ENCODE assay signal across 8 cellular contexts in the genomic region with DNA sequence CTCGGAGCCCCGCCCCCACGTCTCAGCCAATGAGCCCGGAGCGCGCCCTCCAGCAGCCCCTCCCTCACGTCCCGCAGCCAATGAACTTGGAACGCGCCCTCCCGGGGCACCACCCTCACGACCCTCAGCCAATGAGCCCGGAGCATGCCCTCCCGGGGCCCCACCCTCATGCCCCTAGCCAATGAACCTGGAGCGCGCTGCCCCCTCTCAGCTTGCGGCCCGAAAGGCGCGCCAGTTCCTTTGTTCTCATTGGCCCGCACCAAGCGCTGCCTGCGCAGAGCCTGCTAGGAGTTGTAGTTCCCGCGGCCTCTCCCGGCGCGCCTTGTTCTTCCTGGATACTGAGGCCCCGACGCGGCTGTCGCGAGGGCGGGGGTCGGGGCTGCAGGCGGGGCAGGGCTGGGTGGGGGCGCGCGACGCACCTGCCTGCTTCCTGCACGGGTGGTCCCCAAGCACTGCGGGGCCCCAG. TPM values are rescaled to one million over a fixed set of nuclear protein-coding genes. Genes with fewer than 3 reads are reported as not detected.
A peak's percentile ranks its signal among the peaks of the same experiment; 100 is the strongest.
DNase-seq lines count a peak whose midpoint lies in the region; ATAC-seq, FAIRE-seq and TF ChIP-seq lines count a peak whose summit lies in the region.

A gene (plus strand): TSS at position 325 of the 466 bp plus-strand sequence. CDS start 339 bp downstream, outside the sequence.

- H3K36me3 Mint-ChIP-seq in astrocyte (ENCODE audit: low read depth, unreplicated experiment) = peaks cover 1% of the 10 kb centered on the region

- no peaks in the 10 kb centered on the region for H3K9me3 Mint-ChIP-seq in astrocyte (ENCODE audit: unreplicated experiment)

- H3K4me3 Mint-ChIP-seq in astrocyte (ENCODE audit: unreplicated experiment) = peak within 1 kb of the TSS; percentile 86

- intact Hi-C loops in prostate gland (cut with DNase I) = no loop called here

- H3K4me1 ChIP-seq in astrocyte (ENCODE audit: insufficient read depth, low read length) (peaks cover 23% of the 10 kb centered on the region), right atrium auricular region (peaks cover 0 to 28% of the 10 kb centered on the region in 2 donors), prostate gland (replicated peaks) (peaks cover 18% of the 10 kb centered on the region), urinary bladder (ENCODE audit: insufficient read depth) (no peaks in the 10 kb centered on the region)

- H3K79me2 ChIP-seq in astrocyte (ENCODE audit: insufficient read depth, low read length) = peaks cover 15% of the 10 kb centered on the region

- H3K27me3 Mint-ChIP-seq in astrocyte (ENCODE audit: low read depth, unreplicated experiment) = peaks cover 6% of the 10 kb centered on the region

- peak within 1 kb of the TSS; percentile 87 for H3K9ac ChIP-seq in astrocyte (ENCODE audit: low read length)

- no peaks in the 10 kb centered on the region for H3K4me1 Mint-ChIP-seq in astrocyte (ENCODE audit: low read depth, unreplicated experiment)

- TF ChIP-seq POLR2A in GM18505 (IDR thresholded peaks at IDR 0.05; ENCODE audit: borderline replicate concordance, extremely low read depth, insufficient read depth, insufficient read length) = no peak
- no peak for TF ChIP-seq POLR2A in prostate gland (IDR thresholded peaks at IDR 0.05)

- H3K27ac Mint-ChIP-seq in astrocyte (ENCODE audit: unreplicated experiment) = peak within 1 kb of the TSS; percentile 34

- H4K20me1 ChIP-seq in astrocyte (ENCODE audit: insufficient read depth, low read length) = peaks cover 27% of the 10 kb centered on the region

- ATAC-seq in GM18505 (IDR thresholded peaks at IDR 0.05; ENCODE audit: unreplicated experiment) = peak; percentile 80
- peak; percentile 80 for ATAC-seq in HG03039 (IDR thresholded peaks at IDR 0.05; ENCODE audit: unreplicated experiment)

- DNase-seq in NCI-H2081 (lab: John Stamatoyannopoulos, UW) = peak; percentile 100
- DNase-seq in T-helper 9 cell = peak; percentile 99
- peak; percentile 98 for DNase-seq in astrocyte (ENCODE audit: low read depth)
- peak; percentile 100 for DNase-seq in right atrium auricular region (ENCODE audit: low spot score)
- DNase-seq in prostate gland (ENCODE audit: low spot score) = peak; percentile 100

- peak within 1 kb of the TSS; percentile 84 for H2AFZ ChIP-seq in astrocyte (ENCODE audit: low read depth, low read length)

- peak within 1 kb of the TSS; percentile 19 for H3K27ac ChIP-seq in astrocyte (ENCODE audit: low read depth, low read length)
- peak within 1 kb of the TSS; percentile 50 to 63 for H3K27ac ChIP-seq in right atrium auricular region
- H3K27ac ChIP-seq in prostate gland = peak within 1 kb of the TSS; percentile 62 to 73
- H3K27ac ChIP-seq in urinary bladder (ENCODE audit: low read depth) = no peak within 1 kb of the TSS

- H3K4me2 ChIP-seq in astrocyte (ENCODE audit: low read length) = peak within 1 kb of the TSS; percentile 99

- TF ChIP-seq CTCF in astrocyte (IDR thresholded peaks at IDR 0.05; ENCODE audit: insufficient read depth, low read depth, low read length) = no peak
- TF ChIP-seq CTCF in right atrium auricular region (IDR thresholded peaks at IDR 0.05) = peak in 1 of 2 donors; percentile 7
- TF ChIP-seq CTCF in prostate gland (IDR thresholded peaks at IDR 0.05) = no peak

- H3K36me3 ChIP-seq in astrocyte (ENCODE audit: insufficient read depth, low read length) (no peaks in the 10 kb centered on the region), right atrium auricular region (peaks cover 11% of the 10 kb centered on the region), prostate gland (no peaks in the 10 kb centered on the region), urinary bladder (ENCODE audit: insufficient read depth) (no peaks in the 10 kb centered on the region)

- H3K27me3 ChIP-seq in astrocyte (ENCODE audit: insufficient read depth, low read length) (no peaks in the 10 kb centered on the region), right atrium auricular region (no peaks in the 10 kb centered on the region), prostate gland (replicated peaks; ENCODE audit: insufficient read depth) (no peaks in the 10 kb centered on the region)

- H3K9me3 ChIP-seq in astrocyte (ENCODE audit: insufficient read depth, low read depth, low read length) (no peaks in the 10 kb centered on the region), right atrium auricular region (no peaks in the 10 kb centered on the region), prostate gland (no peaks in the 10 kb centered on the region)

- H3K4me3 ChIP-seq in astrocyte (ENCODE audit: insufficient read depth, low read depth, low read length) (peak within 1 kb of the TSS; percentile 81), right atrium auricular region (peak within 1 kb of the TSS; percentile 84 to 93), prostate gland (peak within 1 kb of the TSS; percentile 85 to 88), urinary bladder (ENCODE audit: low read depth, low read length) (peak within 1 kb of the TSS; percentile 82)

- under 1% methylated on average over 18 of the region's 42 CpGs for WGBS in prostate gland
- under 1% methylated on average over 42 of the region's 42 CpGs for WGBS in urinary bladder

- no peak for FAIRE-seq in astrocyte (lab: Jason Lieb, UNC)

RNA-seq across cellular contexts. Expression of the gene that starts here (rescaled TPM):
- 6.2 and 6.6 TPM in 2 replicates for total RNA-seq in astrocyte
- total RNA-seq in right atrium auricular region = 1 to 10 TPM; 4.7 to 4.9 TPM
- total RNA-seq in prostate gland = 10 to 100 TPM; 22.2 to 24.1 TPM
- 8.7 TPM for total RNA-seq in urinary bladder
- 14.9 TPM for polyA plus RNA-seq in urinary bladder
